9 cellular contexts compared by ENCODE assay signal in genomic region chr1:84598846-84599741, GRCh38. TPM values are rescaled to one million over a fixed set of nuclear protein-coding genes. Genes with fewer than 3 reads are reported as not detected.
DNase-seq lines count a peak whose midpoint lies in the region; ATAC-seq and TF ChIP-seq lines count a peak whose summit lies in the region.
"Had no signal": no experiment of that assay in that cellular context is flagged by ENCODE, and none has a peak within 500 bp of the region (broad histone marks: within the 10 kb centered on the region; RNA-seq: fewer than 3 reads in every experiment).

No MANE protein-coding gene starts in this region.

- H3K27ac ChIP-seq in Peyer's patch (no peak overlapping the region), testis (no peak overlapping the region)

- H3K4me1 ChIP-seq in Peyer's patch = no peaks in the 10 kb centered on the region
- peaks cover 18% of the 10 kb centered on the region for H3K4me1 ChIP-seq in testis

- no peaks in the 10 kb centered on the region for H3K27me3 ChIP-seq in Peyer's patch
- no peaks in the 10 kb centered on the region for H3K27me3 ChIP-seq in testis

- H3K4me1 Mint-ChIP-seq in activated T-cell treated with anti-CD3 and anti-CD28 coated beads, Interleukin-2, amount 50 U/mL, for 72 hours (ENCODE audit: low read depth) = peaks cover 40% of the 10 kb centered on the region
- H3K4me1 Mint-ChIP-seq in nephron = peaks cover 15% of the 10 kb centered on the region
- H3K4me1 Mint-ChIP-seq: activated naive CD8-positive, alpha-beta T cell treated with anti-CD3 and anti-CD28 coated beads, Interleukin-2, amount 10 ng/mL, durations not matched to agents 7 days and 5 days had no signal

- TF ChIP-seq CTCF in nephron (IDR thresholded peaks at IDR 0.05; ENCODE audit: unreplicated experiment in 3 of 3) (no peak), Peyer's patch (IDR thresholded peaks at IDR 0.05) (no peak), testis (IDR thresholded peaks at IDR 0.05) (no peak)

- H3K27ac Mint-ChIP-seq in activated T-cell treated with anti-CD3 and anti-CD28 coated beads, Interleukin-2, amount 50 U/mL, for 72 hours = peak overlapping the region; percentile 70
- H3K27ac Mint-ChIP-seq in nephron = peak overlapping the region; percentile 22 to 37 (median 23)
- H3K27ac Mint-ChIP-seq: activated naive CD8-positive, alpha-beta T cell treated with anti-CD3 and anti-CD28 coated beads, Interleukin-2, amount 10 ng/mL, durations not matched to agents 7 days and 5 days had no signal

- H3K36me3 ChIP-seq in Peyer's patch (no peaks in the 10 kb centered on the region), testis (ENCODE audit: low read depth, missing control alignments) (no peaks in the 10 kb centered on the region)

- peaks cover 7 to 8% of the 10 kb centered on the region in 2 donors for H3K36me3 Mint-ChIP-seq in activated T-cell treated with anti-CD3 and anti-CD28 coated beads, Interleukin-2, amount 50 U/mL, for 72 hours (ENCODE audit: insufficient read depth in 2 of 2)
- peaks cover 5% of the 10 kb centered on the region for H3K36me3 Mint-ChIP-seq in nephron (ENCODE audit: low read depth)

- peak; percentile 88 for ATAC-seq in HG03095 (IDR thresholded peaks at IDR 0.05; ENCODE audit: unreplicated experiment)
- ATAC-seq in activated T-cell treated with anti-CD3 and anti-CD28 coated beads, Interleukin-2, amount 50 U/mL, for 72 hours (replicated peaks in 1 of 2) = peak; percentile 83 to 87

- peaks cover 1 to 3% of the 10 kb centered on the region in 2 donors for H3K9me3 Mint-ChIP-seq in activated T-cell treated with anti-CD3 and anti-CD28 coated beads, Interleukin-2, amount 50 U/mL, for 72 hours
- peaks cover 17% of the 10 kb centered on the region for H3K9me3 Mint-ChIP-seq in nephron

- peak overlapping the region; percentile 77 to 82 for H3K4me3 Mint-ChIP-seq in activated T-cell treated with anti-CD3 and anti-CD28 coated beads, Interleukin-2, amount 50 U/mL, for 72 hours
- H3K4me3 Mint-ChIP-seq in nephron = no peak overlapping the region
- H3K4me3 Mint-ChIP-seq: activated naive CD8-positive, alpha-beta T cell treated with anti-CD3 and anti-CD28 coated beads, Interleukin-2, amount 10 ng/mL, durations not matched to agents 7 days and 5 days had no signal

- TF ChIP-seq POLR2A in Peyer's patch (IDR thresholded peaks at IDR 0.05) (no peak), testis (IDR thresholded peaks at IDR 0.05) (no peak)

- peaks cover 5% of the 10 kb centered on the region for H3K27me3 Mint-ChIP-seq in activated T-cell treated with anti-CD3 and anti-CD28 coated beads, Interleukin-2, amount 50 U/mL, for 72 hours (ENCODE audit: low read depth)
- H3K27me3 Mint-ChIP-seq in nephron (ENCODE audit: low read depth) = no peaks in the 10 kb centered on the region
- H3K27me3 Mint-ChIP-seq: activated naive CD8-positive, alpha-beta T cell treated with anti-CD3 and anti-CD28 coated beads, Interleukin-2, amount 10 ng/mL, durations not matched to agents 7 days and 5 days had no signal

- intact Hi-C loops in testis (cut with DNase I; ENCODE audit: low total_unique reads) = no loop called here

- H3K9me3 ChIP-seq in Peyer's patch (no peaks in the 10 kb centered on the region), testis (no peaks in the 10 kb centered on the region)

- H3K4me3 ChIP-seq in Peyer's patch (no peak overlapping the region), testis (no peak overlapping the region)

- 41 to 51% methylated on average over 5 of the region's 5 CpGs for WGBS in testis, 2 donors

- peak; percentile 13 for DNase-seq in stimulated activated CD4-positive, alpha-beta T cell treated with anti-CD3 and anti-CD28 coated beads, Interleukin-4, amount 100 ng/mL, for 24 hours
- DNase-seq in stimulated activated CD4-positive, alpha-beta T cell treated with anti-CD3 and anti-CD28 coated beads, Interleukin-2, amount 100 ng/mL, for 24 hours = no peak
- DNase-seq in activated T-cell treated with anti-CD3 and anti-CD28 coated beads, Interleukin-2, amount 50 U/mL, for 72 hours = no peak
- DNase-seq in Peyer's patch (no peak), cerebellum (ENCODE audit: low spot score) (no peak), testis (no peak)
- DNase-seq: activated naive CD8-positive, alpha-beta T cell treated with anti-CD3 and anti-CD28 coated beads, Interleukin-2, amount 10 ng/mL, durations not matched to agents 7 days and 5 days had no signal

RNA-seq across cellular contexts. Expression of gene CTBS, which starts 24.9 kb away (rescaled TPM):
- total RNA-seq in activated T-cell treated with anti-CD3 and anti-CD28 coated beads, Interleukin-2, amount 50 U/mL, for 72 hours = 10 to 100 TPM; 27.2 to 31.3 TPM
- 10 to 100 TPM in 3 of 4 donors, 1 to 10 TPM in 1; 5.0 to 18.4 (median 11.4) TPM for total RNA-seq in Peyer's patch
- 4.6 TPM for total RNA-seq in cerebellum
- 10 to 100 TPM in 1 of 2 donors, 1 to 10 TPM in 1; 9.9 to 17.8 TPM for total RNA-seq in testis
- polyA plus RNA-seq in testis (ENCODE audit: insufficient read depth, low read depth, low replicate concordance) = 12.9 TPM

Comparison
In these comparisons a context has a peak if more than half of its experiments do, and no peak if none do; other contexts are left out.
1. H3K4me3 Mint-ChIP-seq: peak in activated T-cell treated with anti-CD3 and anti-CD28 coated beads, Interleukin-2, amount 50 U/mL, for 72 hours (2 of 2); none in nephron (0 of 3).